Comparison of ENCODE assay signal across 23 cellular contexts in genomic region chr4:71222661-71223060, GRCh38.
"Had no signal": no experiment of that assay in that cellular context is flagged by ENCODE, and none has a peak within 500 bp of the region (broad histone marks: within the 10 kb centered on the region; RNA-seq: fewer than 3 reads in every experiment).

No MANE protein-coding gene starts in this region.

- H3K36me3 ChIP-seq: gastrocnemius medialis, heart right ventricle, neural progenitor cell, pancreas, right lobe of liver, spleen, tibial nerve had no signal

- H3K9me3 ChIP-seq: gastrocnemius medialis, pancreas, psoas muscle, right lobe of liver, spleen, testis, tibial nerve had no signal

- DNase-seq: cortex of kidney; dorsolateral prefrontal cortex; effector memory CD4-positive, alpha-beta T cell; gastrocnemius medialis; heart right ventricle; hypothalamus; islet precursor cell; mammary epithelial cell; naive thymus-derived CD8-positive, alpha-beta T cell; nucleus accumbens; pancreas; psoas muscle; retina; right lobe of liver; spleen; stimulated activated CD4-positive, alpha-beta T cell treated with anti-CD3 and anti-CD28 coated beads, Interleukin-15, amount 100 ng/mL, for 24 hours; stimulated activated CD4-positive, alpha-beta T cell treated with anti-CD3 and anti-CD28 coated beads, Interleukin-1b, Interleukin-23, amount 100 ng/mL, for 48 hours; stimulated activated CD4-positive, alpha-beta T cell treated with anti-CD3 and anti-CD28 coated beads, Interleukin-4, amount 100 ng/mL, for 24 hours; testis had no signal

- H3K9ac ChIP-seq: neural progenitor cell had no signal

- H3K27ac Mint-ChIP-seq: naive thymus-derived CD8-positive, alpha-beta T cell; neural progenitor cell; stimulated activated memory B cell treated with anti-CD40 and anti-IgM and Interleukin-4, amounts not matched to agents 10 μg/mL and 1 μg/mL and 100 μg/mL, for 72 hours; stimulated activated naive CD8-positive, alpha-beta T cell treated with anti-CD3 and anti-CD28 coated beads, Interleukin-15, Interleukin-2, amounts not matched to agents 100 ng/mL and 50 ng/mL, for 24 hours had no signal

- H3K36me3 Mint-ChIP-seq: neural progenitor cell; stimulated activated memory B cell treated with anti-CD40 and anti-IgM and Interleukin-4, amounts not matched to agents 10 μg/mL and 1 μg/mL and 100 μg/mL, for 72 hours had no signal

- H3K4me3 ChIP-seq: dorsolateral prefrontal cortex, gastrocnemius medialis, heart right ventricle, neural progenitor cell, pancreas, psoas muscle, right lobe of liver, spleen, testis, tibial nerve had no signal

- H3K27ac ChIP-seq: dorsolateral prefrontal cortex, gastrocnemius medialis, heart right ventricle, neural progenitor cell, pancreas, psoas muscle, right lobe of liver, spleen, testis, tibial nerve had no signal

- H3K4me2 ChIP-seq: neural progenitor cell had no signal

- H3K4me1 ChIP-seq: neural progenitor cell, pancreas, testis had no signal

- H3K4me3 Mint-ChIP-seq: naive thymus-derived CD8-positive, alpha-beta T cell; neural progenitor cell; stimulated activated memory B cell treated with anti-CD40 and anti-IgM and Interleukin-4, amounts not matched to agents 10 μg/mL and 1 μg/mL and 100 μg/mL, for 72 hours; stimulated activated naive CD8-positive, alpha-beta T cell treated with anti-CD3 and anti-CD28 coated beads, Interleukin-15, Interleukin-2, amounts not matched to agents 100 ng/mL and 50 ng/mL, for 24 hours had no signal

- H3K27me3 ChIP-seq: gastrocnemius medialis, heart right ventricle, neural progenitor cell, pancreas, right lobe of liver, spleen, testis, tibial nerve had no signal

- H3K9me3 Mint-ChIP-seq: neural progenitor cell; stimulated activated memory B cell treated with anti-CD40 and anti-IgM and Interleukin-4, amounts not matched to agents 10 μg/mL and 1 μg/mL and 100 μg/mL, for 72 hours; stimulated activated naive CD8-positive, alpha-beta T cell treated with anti-CD3 and anti-CD28 coated beads, Interleukin-15, Interleukin-2, amounts not matched to agents 100 ng/mL and 50 ng/mL, for 24 hours had no signal

- H3K4me1 Mint-ChIP-seq: naive thymus-derived CD8-positive, alpha-beta T cell; neural progenitor cell; stimulated activated memory B cell treated with anti-CD40 and anti-IgM and Interleukin-4, amounts not matched to agents 10 μg/mL and 1 μg/mL and 100 μg/mL, for 72 hours had no signal

- H2AFZ ChIP-seq: neural progenitor cell had no signal
